Comparison of ENCODE assay signal across 26 cellular contexts in the genomic region with DNA sequence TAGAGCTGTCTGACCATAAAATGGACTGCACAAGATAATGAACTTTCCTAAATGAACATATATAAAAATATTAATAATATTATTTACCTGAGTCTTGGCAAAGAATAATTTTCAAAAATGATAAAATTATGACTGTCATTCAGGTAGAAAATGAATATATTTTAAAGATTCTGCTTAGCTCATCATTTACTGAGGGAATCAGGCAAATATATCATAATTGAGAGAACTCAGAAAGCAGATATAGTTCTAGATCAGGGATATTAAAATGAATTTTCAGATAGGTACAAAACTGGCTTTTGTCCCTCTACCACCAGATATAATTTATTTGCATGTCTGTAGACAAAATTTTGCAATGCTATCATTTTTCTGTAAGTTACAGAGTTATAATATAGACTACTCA.
DNase-seq lines count a peak whose midpoint lies in the region; ATAC-seq, FAIRE-seq and TF ChIP-seq lines count a peak whose summit lies in the region.
"Had no signal": no experiment of that assay in that cellular context is flagged by ENCODE, and none has a peak within 500 bp of the region (broad histone marks: within the 10 kb centered on the region; RNA-seq: fewer than 3 reads in every experiment).

No MANE protein-coding gene starts in this region.

- no peaks in the 10 kb centered on the region for H3F3A ChIP-seq in neural progenitor cell (ENCODE audit: low read depth)
- no peaks in the 10 kb centered on the region for H3F3A ChIP-seq in GM23248 (ENCODE audit: insufficient read depth)

- no peaks in the 10 kb centered on the region for H3K9me1 ChIP-seq in K562 (ENCODE audit: control insufficient read depth, insufficient read depth, low read length)

- no peaks in the 10 kb centered on the region for H4K20me1 ChIP-seq in HepG2 (ENCODE audit: insufficient read depth, low read length)
- no peaks in the 10 kb centered on the region for H4K20me1 ChIP-seq in K562 (replicated peaks; ENCODE audit: control insufficient read depth, insufficient read depth, low read length)
- no peaks in the 10 kb centered on the region for H4K20me1 ChIP-seq in neural progenitor cell (ENCODE audit: low read depth)
- no peaks in the 10 kb centered on the region for H4K20me1 ChIP-seq in GM23248 (ENCODE audit: insufficient read depth)
- H4K20me1 ChIP-seq: BLaER1 had no signal

- TF ChIP-seq CTCF in HepG2 (CRISPR knock-in tag; IDR thresholded peaks at IDR 0.05) = no peak
- no peak for TF ChIP-seq CTCF in right lobe of liver (IDR thresholded peaks at IDR 0.05)
- no peak for TF ChIP-seq CTCF in K562 (IDR thresholded peaks at IDR 0.05 in 2 of 3, conservative IDR thresholded peaks at IDR 0.05 in 1 of 3; ENCODE audit: insufficient read depth in 2 of 3, low read depth in 1 of 3, low read length in 3 of 3)
- TF ChIP-seq CTCF in neural progenitor cell (IDR thresholded peaks at IDR 0.05) = no peak

- H2AFZ ChIP-seq in HepG2 (ENCODE audit: low read length) (no peak overlapping the region), K562 (ENCODE audit: low read depth, low read length) (no peak overlapping the region), neural progenitor cell (replicated peaks) (no peak overlapping the region), GM23248 (no peak overlapping the region)

- no TSS peak for BruUV-seq in HepG2 (replicated peaks; lab: Mats Ljungman, UMichigan)
- BruUV-seq in K562 (replicated peaks; lab: Mats Ljungman, UMichigan) = no TSS peak

- FAIRE-seq in HepG2 (lab: Jason Lieb, UNC) (no peak), K562 (lab: Jason Lieb, UNC) (no peak)
- FAIRE-seq: GM12878, GM12892, GM18507, GM19239 had no signal

- TF ChIP-seq EP300 in HepG2 (IDR thresholded peaks at IDR 0.05; ENCODE audit: low read depth in 2 of 2, low read length in 2 of 2) = no peak
- no peak for TF ChIP-seq EP300 in HepG2 (CRISPR knock-in tag; IDR thresholded peaks at IDR 0.05; ENCODE audit: borderline replicate concordance)
- TF ChIP-seq EP300 in K562 (IDR thresholded peaks at IDR 0.05; ENCODE audit: low read length) = no peak

- H3K36me3 Mint-ChIP-seq in neural progenitor cell = no peaks in the 10 kb centered on the region
- H3K36me3 Mint-ChIP-seq: CD14-positive monocyte; CD4-positive, alpha-beta memory T cell; CD4-positive, CD25-positive, alpha-beta regulatory T cell; CD8-positive, alpha-beta memory T cell had no signal

- H3K4me2 ChIP-seq in HepG2 (ENCODE audit: low read depth, low read length) (no peak overlapping the region), K562 (ENCODE audit: insufficient read depth, low read length) (no peak overlapping the region), neural progenitor cell (no peak overlapping the region), GM23248 (ENCODE audit: unreplicated experiment) (no peak overlapping the region)
- H3K4me2 ChIP-seq: BLaER1 had no signal

- CTCF ChIA-PET in HepG2 (lab: Yijun Ruan, JAX; ENCODE audit: low intra/inter-chr PET ratio, low total read pairs) (no interaction called here), K562 (lab: Yijun Ruan, JAX; ENCODE audit: low intra/inter-chr PET ratio) (no interaction called here)

- no peaks in the 10 kb centered on the region for H3K4me1 ChIP-seq in HepG2 (ENCODE audit: insufficient read depth, low read length)
- H3K4me1 ChIP-seq in right lobe of liver = peaks cover 0 to 4% (median 1%) of the 10 kb centered on the region in 4 donors
- no peaks in the 10 kb centered on the region for H3K4me1 ChIP-seq in K562 (replicated peaks in 1 of 2; ENCODE audit: control insufficient read depth in 2 of 2, insufficient read depth in 2 of 2, low read length in 2 of 2)
- H3K4me1 ChIP-seq in neural progenitor cell = no peaks in the 10 kb centered on the region
- H3K4me1 ChIP-seq in GM23248 (ENCODE audit: insufficient read depth) = 0 out of 2 replicates have a peak, but pooled peaks cover under 1% of the 10 kb centered on the region
- H3K4me1 ChIP-seq: BE2C, BLaER1 had no signal

- H3K4me3 Mint-ChIP-seq in neural progenitor cell = no peak overlapping the region
- H3K4me3 Mint-ChIP-seq: CD14-positive monocyte; CD4-positive, alpha-beta memory T cell; CD4-positive, CD25-positive, alpha-beta regulatory T cell; CD8-positive, alpha-beta memory T cell had no signal

- H3K27ac ChIP-seq in HepG2 (ENCODE audit: extremely low read length, insufficient read depth, low read length) (no peak overlapping the region), right lobe of liver (no peak overlapping the region), K562 (ENCODE audit: extremely low read depth, low read depth, low read length) (no peak overlapping the region), neural progenitor cell (no peak overlapping the region), GM23248 (no peak overlapping the region)
- H3K27ac ChIP-seq: 22Rv1, BLaER1 had no signal

- ATAC-seq in HepG2 (no peak), right lobe of liver (no peak), K562 (no peak)
- ATAC-seq: GM12878 had no signal

- H3K4me3 ChIP-seq in HepG2 (replicated peaks in 1 of 3; ENCODE audit: insufficient read depth in 1 of 3, low read depth in 2 of 3, low read length in 3 of 3) (no peak overlapping the region), right lobe of liver (no peak overlapping the region), K562 (no peak overlapping the region), neural progenitor cell (no peak overlapping the region), GM23248 (no peak overlapping the region)
- H3K4me3 ChIP-seq: BLaER1, GM12878 had no signal

- POLR2A ChIA-PET in HepG2 (lab: Yijun Ruan, JAX) (no interaction called here), K562 (lab: Yijun Ruan, JAX) (no interaction called here)

- no peaks in the 10 kb centered on the region for H3K79me2 ChIP-seq in HepG2 (ENCODE audit: insufficient read depth, low read length)
- no peaks in the 10 kb centered on the region for H3K79me2 ChIP-seq in K562 (ENCODE audit: control insufficient read depth, insufficient read depth, low read length)
- no peaks in the 10 kb centered on the region for H3K79me2 ChIP-seq in neural progenitor cell (ENCODE audit: low read depth)
- no peaks in the 10 kb centered on the region for H3K79me2 ChIP-seq in GM23248 (ENCODE audit: insufficient read depth)

- H3K4me1 Mint-ChIP-seq in neural progenitor cell = no peaks in the 10 kb centered on the region
- H3K4me1 Mint-ChIP-seq: CD14-positive monocyte; CD4-positive, alpha-beta memory T cell; CD4-positive, CD25-positive, alpha-beta regulatory T cell; CD8-positive, alpha-beta memory T cell had no signal

- H3K9me3 ChIP-seq in HepG2 (ENCODE audit: low read length) (no peaks in the 10 kb centered on the region; the same call in 1 of the 2 replicates), right lobe of liver (no peaks in the 10 kb centered on the region), K562 (replicated peaks; ENCODE audit: control insufficient read depth, insufficient read depth, low read depth, low read length) (no peaks in the 10 kb centered on the region), neural progenitor cell (ENCODE audit: low read depth) (no peaks in the 10 kb centered on the region), GM23248 (ENCODE audit: low read depth) (no peaks in the 10 kb centered on the region)
- H3K9me3 ChIP-seq: BE2C, BLaER1 had no signal

- TF ChIP-seq POLR2A in HepG2 (IDR thresholded peaks at IDR 0.05; ENCODE audit: insufficient read depth in 1 of 2, low read depth in 2 of 2, low read length in 2 of 2) (no peak), right lobe of liver (IDR thresholded peaks at IDR 0.05) (no peak), K562 (conservative IDR thresholded peaks at IDR 0.05) (no peak)

- H3K27me3 ChIP-seq in HepG2 (ENCODE audit: control insufficient read depth in 1 of 2, insufficient read depth in 2 of 2, low read length in 2 of 2) (peaks cover 1 to 25% of the 10 kb centered on the region in 2 experiments; a peak in 2 of 5 replicates), right lobe of liver (no peaks in the 10 kb centered on the region), K562 (ENCODE audit: control insufficient read depth in 2 of 2, insufficient read depth in 2 of 2, low read length in 2 of 2) (peaks cover 2 to 5% of the 10 kb centered on the region in 2 experiments; a peak in 1 of 5 replicates), neural progenitor cell (no peaks in the 10 kb centered on the region), GM23248 (replicated peaks; ENCODE audit: insufficient read depth) (no peaks in the 10 kb centered on the region)
- H3K27me3 ChIP-seq: BLaER1 had no signal

- H3K9me3 Mint-ChIP-seq in neural progenitor cell = peaks cover 4% of the 10 kb centered on the region
- H3K9me3 Mint-ChIP-seq: CD8-positive, alpha-beta memory T cell had no signal

- H3K9ac ChIP-seq in HepG2 (ENCODE audit: insufficient read depth, low read depth, low read length) (no peak overlapping the region), K562 (ENCODE audit: insufficient read depth in 1 of 2, low read depth in 2 of 2, low read length in 2 of 2) (no peak overlapping the region), neural progenitor cell (no peak overlapping the region), GM23248 (no peak overlapping the region)
- H3K9ac ChIP-seq: BLaER1 had no signal

- H3K9me2 ChIP-seq in GM23248 (ENCODE audit: insufficient read depth) = no peaks in the 10 kb centered on the region

- intact Hi-C loops in HepG2 (cut with micrococcal nuclease; ENCODE audit: unreplicated experiment) = no loop called here
- intact Hi-C loops in right lobe of liver (cut with DNase I) = no loop called here
- intact Hi-C loops in K562 (cut with micrococcal nuclease) = no loop called here

- in situ Hi-C loops in HepG2 (cut with HindIII; ENCODE audit: extremely low pct_ligation_motif_present, low pct_unique_long_range_greater_than_20kb) (no loop called here), K562 (cut with MboI) (no loop called here), GM23248 (cut with MboI) (no loop called here)

- no peak overlapping the region for H3K27ac Mint-ChIP-seq in neural progenitor cell
- H3K27ac Mint-ChIP-seq: CD14-positive monocyte; CD4-positive, CD25-positive, alpha-beta regulatory T cell had no signal

- TF ChIP-seq RAD21 in HepG2 (CRISPR knock-in tag; IDR thresholded peaks at IDR 0.05) (no peak), K562 (CRISPR knock-in tag; conservative IDR thresholded peaks at IDR 0.05 in 1 of 2, IDR thresholded peaks at IDR 0.05 in 1 of 2) (no peak)

- no peaks in the 10 kb centered on the region for H3K36me3 ChIP-seq in HepG2 (replicated peaks in 1 of 2; ENCODE audit: control insufficient read depth in 1 of 2, insufficient read depth in 2 of 2, low read length in 2 of 2)
- H3K36me3 ChIP-seq in right lobe of liver = no peaks in the 10 kb centered on the region
- H3K36me3 ChIP-seq in K562 (ENCODE audit: control insufficient read depth, insufficient read depth, low read length) = no peaks in the 10 kb centered on the region
- no peaks in the 10 kb centered on the region for H3K36me3 ChIP-seq in neural progenitor cell
- H3K36me3 ChIP-seq in GM23248 (ENCODE audit: low read depth) = no peaks in the 10 kb centered on the region
- H3K36me3 ChIP-seq: BE2C, BLaER1 had no signal

- no peaks in the 10 kb centered on the region for H3K27me3 Mint-ChIP-seq in neural progenitor cell (ENCODE audit: insufficient read depth, low read depth)
- H3K27me3 Mint-ChIP-seq: CD4-positive, CD25-positive, alpha-beta regulatory T cell had no signal

- DNase-seq in HepG2 (ENCODE audit: low spot score) (no peak), right lobe of liver (no peak), K562 (ENCODE audit: extremely low read depth in 1 of 4, low spot score in 3 of 4) (no peak), neural progenitor cell (ENCODE audit: low spot score) (no peak), GM23248 (no peak)
- DNase-seq: ACHN; BE2C; C1 segment of cervical spinal cord; CD4-positive, alpha-beta memory T cell; CD4-positive, CD25-positive, alpha-beta regulatory T cell; CD8-positive, alpha-beta memory T cell; COR-L47; DMS 273 treated with DMSO at 0.1 percent for 48 hours; DMS153; DMS53; DMS79; DND-41; EL; GDM1 had no signal

Comparison
In these comparisons a context has a peak if more than half of its experiments do, and no peak if none do; other contexts are left out.
1. Of the 241 proteins assayed by ChIP-seq in both HepG2 and K562: peak only in HepG2: none; only in K562: none; in both: MAFF and MAFK; in neither: 239.